In genomic region chr12:62372825-62373224, GRCh38 we compare ENCODE assay signal across 2 cellular contexts.
TF ChIP-seq lines count a peak whose summit lies in the region.

No MANE protein-coding gene starts in this region.

TF ChIP-seq in GM12878, 131 proteins besides CTCF, POLR2A, EP300 and RAD21 (continued from another document):
- no peak for TF ChIP-seq REST (IDR thresholded peaks at IDR 0.05; ENCODE audit: low read depth, low read length)

TF ChIP-seq in HepG2, 621 proteins besides CTCF, POLR2A, EP300 and RAD21 (continued from another document):
- TF ChIP-seq PRDM4 (CRISPR knock-in tag; IDR thresholded peaks at IDR 0.05; ENCODE audit: borderline replicate concordance) = no peak
- no peak for TF ChIP-seq ARNT2 (CRISPR knock-in tag; IDR thresholded peaks at IDR 0.05; ENCODE audit: low read depth)
- TF ChIP-seq ZNF740 (CRISPR knock-in tag; IDR thresholded peaks at IDR 0.05) = no peak
- TF ChIP-seq E2F1 (CRISPR knock-in tag; IDR thresholded peaks at IDR 0.05) = no peak
- no peak for TF ChIP-seq GFI1 (CRISPR knock-in tag; IDR thresholded peaks at IDR 0.05; ENCODE audit: borderline replicate concordance)
- no peak for TF ChIP-seq STAT5B (CRISPR knock-in tag; IDR thresholded peaks at IDR 0.05)
- no peak for TF ChIP-seq ZNF749 (CRISPR knock-in tag; IDR thresholded peaks at IDR 0.05; ENCODE audit: borderline replicate concordance)
- no peak for TF ChIP-seq ZNF891 (CRISPR knock-in tag; IDR thresholded peaks at IDR 0.05)
- TF ChIP-seq STAG1 (CRISPR knock-in tag; IDR thresholded peaks at IDR 0.05) = no peak
- TF ChIP-seq CREB3 (CRISPR knock-in tag; IDR thresholded peaks at IDR 0.05) = no peak
- TF ChIP-seq ZNF567 (CRISPR knock-in tag; IDR thresholded peaks at IDR 0.05; ENCODE audit: borderline replicate concordance) = no peak
- no peak for TF ChIP-seq ARID4A (CRISPR knock-in tag; IDR thresholded peaks at IDR 0.05; ENCODE audit: borderline replicate concordance)
